Comparison of ENCODE assay signal across 8 cellular contexts in genomic region chr15:45714501-45715488, GRCh38.
DNase-seq lines count a peak whose midpoint lies in the region; ATAC-seq, FAIRE-seq and TF ChIP-seq lines count a peak whose summit lies in the region.

No MANE protein-coding gene starts in this region.

- no peaks in the 10 kb centered on the region for H3K9me3 ChIP-seq in lower lobe of right lung

- TF ChIP-seq CTCF in D721Med (IDR thresholded peaks at IDR 0.05; ENCODE audit: insufficient read depth, missing control alignments) (peak; percentile 96), VCaP (conservative IDR thresholded peaks at IDR 0.05) (peak; percentile 95), lower lobe of right lung (IDR thresholded peaks at IDR 0.05) (peak; percentile 76)

- H3K4me1 ChIP-seq in lower lobe of right lung: no peaks in the 10 kb centered on the region

- H3K36me3 ChIP-seq in lower lobe of right lung: no peaks in the 10 kb centered on the region

- H3K4me3 ChIP-seq in lower lobe of right lung: no peak overlapping the region

- peak; percentile 72 to 78 for ATAC-seq in lower lobe of right lung
- ATAC-seq in stimulated activated naive CD8-positive, alpha-beta T cell treated with anti-CD3 and anti-CD28 coated beads, Interleukin-15, Interleukin-2, amounts not matched to agents 100 U/mL and 50 U/mL, for 24 hours: no peak
- no peak for ATAC-seq in GM18873 (IDR thresholded peaks at IDR 0.05; ENCODE audit: low FRiP score, unreplicated experiment)

- H3K27me3 ChIP-seq in lower lobe of right lung (ENCODE audit: low read depth): peaks cover 9% of the 10 kb centered on the region

- no peak for DNase-seq in D721Med (ENCODE audit: insufficient read length, low spot score)
- DNase-seq in H4 (ENCODE audit: low spot score): peak; percentile 73
- DNase-seq in NCI-H2029 (lab: John Stamatoyannopoulos, UW): peak; percentile 20
- DNase-seq in dermis microvascular lymphatic vessel endothelial cell (ENCODE audit: low read depth in 2 of 2): peak; percentile 7 to 62
- peak; percentile 54 for DNase-seq in lower lobe of right lung
- DNase-seq in stimulated activated naive CD8-positive, alpha-beta T cell treated with anti-CD3 and anti-CD28 coated beads, Interleukin-15, Interleukin-2, amounts not matched to agents 100 U/mL and 50 U/mL, for 24 hours: peak; percentile 52

- no peak for FAIRE-seq in D721Med (lab: Jason Lieb, UNC)

- intact Hi-C loops in lower lobe of right lung (cut with DNase I): no loop called here

- H3K27ac ChIP-seq in VCaP (no peak overlapping the region), lower lobe of right lung (no peak overlapping the region)

Comparison
In these comparisons a context has a peak if more than half of its experiments do, and no peak if none do; other contexts are left out.
1. ATAC-seq: peak in lower lobe of right lung (2 of 2); none in stimulated activated naive CD8-positive, alpha-beta T cell treated with anti-CD3 and anti-CD28 coated beads, Interleukin-15, Interleukin-2, amounts not matched to agents 100 U/mL and 50 U/mL, for 24 hours (single experiment) and GM18873 (single experiment).
2. Peak in every context shown above with its lines, with median percentiles within 50 percentile points of each other: CTCF ChIP-seq.